Comparison of ENCODE assay signal across 9 cellular contexts in the genomic region with DNA sequence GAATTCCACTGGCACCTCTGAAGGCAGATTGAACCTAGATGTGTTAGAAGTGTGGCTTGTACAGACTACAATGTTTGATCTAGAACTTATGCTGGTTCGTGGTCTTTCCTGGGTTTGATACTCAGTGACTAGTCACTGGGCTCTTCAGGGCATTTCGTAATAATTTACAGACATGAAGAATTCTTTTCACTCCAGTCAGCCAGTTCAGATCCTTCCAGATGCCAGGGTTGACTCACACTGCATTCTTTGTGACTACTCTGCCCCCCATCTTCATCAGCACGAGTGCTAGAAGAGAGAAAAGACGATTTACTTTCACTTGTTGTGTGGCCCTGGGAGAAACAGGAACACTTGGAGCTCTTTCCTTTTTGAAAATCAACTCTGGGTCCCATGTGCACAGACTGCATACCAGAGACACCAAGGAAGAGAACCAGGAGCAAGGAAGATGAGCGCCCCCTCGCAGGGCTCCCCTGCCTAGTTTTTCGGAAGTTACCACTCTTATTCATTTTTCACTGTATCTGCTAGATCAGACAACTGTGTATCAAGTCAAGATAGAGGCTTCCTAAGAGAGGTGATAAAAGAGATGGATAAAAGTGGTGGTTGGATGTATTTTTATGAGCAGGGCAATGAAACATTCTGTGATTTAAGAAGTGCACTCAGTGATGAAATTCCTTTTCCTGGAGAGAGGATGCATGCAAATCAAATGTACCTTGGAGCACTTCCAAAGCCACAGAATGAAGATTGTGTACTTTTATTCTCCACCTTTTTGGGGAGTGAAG. TPM values are rescaled to one million over a fixed set of nuclear protein-coding genes. Genes with fewer than 3 reads are reported as not detected.
DNase-seq lines count a peak whose midpoint lies in the region; ATAC-seq, FAIRE-seq and TF ChIP-seq lines count a peak whose summit lies in the region.
"Had no signal": no experiment of that assay in that cellular context is flagged by ENCODE, and none has a peak within 500 bp of the region (broad histone marks: within the 10 kb centered on the region; RNA-seq: fewer than 3 reads in every experiment).

No MANE protein-coding gene starts in this region.

- no peak overlapping the region for H3K4me3 ChIP-seq in body of pancreas

- ATAC-seq in activated CD8-positive, alpha-beta T cell treated with anti-CD3 and anti-CD28 coated beads, Interleukin-2, amount 10 ng/mL, durations not matched to agents 7 days and 5 days, result no peak
- no peak for ATAC-seq in activated CD8-positive, alpha-beta T cell treated with anti-CD3 and anti-CD28 coated beads for 36 hours
- ATAC-seq in body of pancreas, result peak; percentile 69
- ATAC-seq in HG02798 (IDR thresholded peaks at IDR 0.05; ENCODE audit: poor library complexity, unreplicated experiment), result no peak

- H3K36me3 ChIP-seq in body of pancreas (replicated peaks in 1 of 2; ENCODE audit: insufficient read depth in 1 of 2, low read depth in 2 of 2), result no peaks in the 10 kb centered on the region

- no peak overlapping the region for H3K4me3 Mint-ChIP-seq in activated CD8-positive, alpha-beta T cell treated with anti-CD3 and anti-CD28 coated beads, Interleukin-2, amount 10 ng/mL, durations not matched to agents 7 days and 5 days
- no peak overlapping the region for H3K4me3 Mint-ChIP-seq in activated CD8-positive, alpha-beta T cell treated with anti-CD3 and anti-CD28 coated beads for 36 hours

- FAIRE-seq in urothelium cell line (lab: Jason Lieb, UNC), result no peak

- H3K27ac Mint-ChIP-seq in activated CD8-positive, alpha-beta T cell treated with anti-CD3 and anti-CD28 coated beads, Interleukin-2, amount 10 ng/mL, durations not matched to agents 7 days and 5 days, result peak overlapping the region; percentile 43
- H3K27ac Mint-ChIP-seq in activated CD8-positive, alpha-beta T cell treated with anti-CD3 and anti-CD28 coated beads for 36 hours, result no peak overlapping the region
- H3K27ac Mint-ChIP-seq: activated T-cell treated with anti-CD3 and anti-CD28 coated beads, Interleukin-2, amount 50 U/mL, for 72 hours had no signal

- no peaks in the 10 kb centered on the region for H3K9me3 ChIP-seq in body of pancreas

- peaks cover 2% of the 10 kb centered on the region for H3K27me3 Mint-ChIP-seq in activated CD8-positive, alpha-beta T cell treated with anti-CD3 and anti-CD28 coated beads, Interleukin-2, amount 10 ng/mL, durations not matched to agents 7 days and 5 days (ENCODE audit: low read depth)
- H3K27me3 Mint-ChIP-seq in activated CD8-positive, alpha-beta T cell treated with anti-CD3 and anti-CD28 coated beads for 36 hours, result peaks cover 1% of the 10 kb centered on the region

- POLR2A ChIA-PET in activated CD8-positive, alpha-beta T cell treated with anti-CD3 and anti-CD28 coated beads, Interleukin-2, amount 10 ng/mL, durations not matched to agents 7 days and 5 days (lab: Charles Lee), result interaction anchor here (0.7 kb wide), 1 partner anchor 36 kb away, joined by 5 read pairs; no protein-coding TSS in a partner anchor
- POLR2A ChIA-PET in activated CD8-positive, alpha-beta T cell treated with anti-CD3 and anti-CD28 coated beads for 36 hours (lab: Charles Lee), result interaction anchor here (1.4 kb wide), 1 partner anchor 15 kb away, joined by 5 read pairs; no protein-coding TSS in a partner anchor

- 69 to 77% methylated on average over 7 of the region's 7 CpGs for WGBS in body of pancreas, 2 donors

- TF ChIP-seq POLR2A in body of pancreas (IDR thresholded peaks at IDR 0.05), result no peak

- peaks cover 42% of the 10 kb centered on the region for H3K4me1 ChIP-seq in body of pancreas

- H3K4me1 Mint-ChIP-seq in activated CD8-positive, alpha-beta T cell treated with anti-CD3 and anti-CD28 coated beads, Interleukin-2, amount 10 ng/mL, durations not matched to agents 7 days and 5 days (ENCODE audit: low read depth), result peaks cover 4% of the 10 kb centered on the region
- H3K4me1 Mint-ChIP-seq in activated CD8-positive, alpha-beta T cell treated with anti-CD3 and anti-CD28 coated beads for 36 hours (ENCODE audit: low read depth), result no peaks in the 10 kb centered on the region

- CTCF ChIA-PET in activated CD8-positive, alpha-beta T cell treated with anti-CD3 and anti-CD28 coated beads, Interleukin-2, amount 10 ng/mL, durations not matched to agents 7 days and 5 days (lab: Charles Lee), result interaction anchor here (1.0 kb wide), 1 partner anchor 48 kb away, joined by 3 read pairs; no protein-coding TSS in a partner anchor
- CTCF ChIA-PET in activated CD8-positive, alpha-beta T cell treated with anti-CD3 and anti-CD28 coated beads for 36 hours (lab: Charles Lee), result interaction anchor here (1.0 to 1.4 kb wide), 3 partner anchors 49 to 133 kb away, joined by 3 read pairs; no protein-coding TSS in a partner anchor

- no peaks in the 10 kb centered on the region for H3K27me3 ChIP-seq in body of pancreas

- no peaks in the 10 kb centered on the region for H3K9me3 Mint-ChIP-seq in activated CD8-positive, alpha-beta T cell treated with anti-CD3 and anti-CD28 coated beads, Interleukin-2, amount 10 ng/mL, durations not matched to agents 7 days and 5 days (ENCODE audit: insufficient read depth)
- H3K9me3 Mint-ChIP-seq in activated CD8-positive, alpha-beta T cell treated with anti-CD3 and anti-CD28 coated beads for 36 hours, result no peaks in the 10 kb centered on the region
- H3K9me3 Mint-ChIP-seq: activated T-cell treated with anti-CD3 and anti-CD28 coated beads, Interleukin-2, amount 50 U/mL, for 72 hours had no signal

- H3K27ac ChIP-seq in body of pancreas, result peak overlapping the region in 2 of 4 donors; percentile 6 to 32

- no peak for TF ChIP-seq CTCF in activated CD8-positive, alpha-beta T cell treated with anti-CD3 and anti-CD28 coated beads for 36 hours (IDR thresholded peaks at IDR 0.05)
- no peak for TF ChIP-seq CTCF in body of pancreas (IDR thresholded peaks at IDR 0.05)

- intact Hi-C loops in activated CD8-positive, alpha-beta T cell treated with anti-CD3 and anti-CD28 coated beads for 36 hours (cut with micrococcal nuclease), result no loop called here
- intact Hi-C loops in body of pancreas (cut with DNase I), result no loop called here

- peaks cover 5% of the 10 kb centered on the region for H3K36me3 Mint-ChIP-seq in activated CD8-positive, alpha-beta T cell treated with anti-CD3 and anti-CD28 coated beads, Interleukin-2, amount 10 ng/mL, durations not matched to agents 7 days and 5 days (ENCODE audit: low read depth)
- no peaks in the 10 kb centered on the region for H3K36me3 Mint-ChIP-seq in activated CD8-positive, alpha-beta T cell treated with anti-CD3 and anti-CD28 coated beads for 36 hours (ENCODE audit: low read depth)

- no peak for DNase-seq in activated CD8-positive, alpha-beta T cell treated with anti-CD3 and anti-CD28 coated beads, Interleukin-2, amount 10 ng/mL, durations not matched to agents 7 days and 5 days
- DNase-seq in activated CD8-positive, alpha-beta T cell treated with anti-CD3 and anti-CD28 coated beads for 36 hours, result no peak
- peak in 2 of 4 donors; percentile 23 to 51 for DNase-seq in body of pancreas
- peak; percentile 97 for DNase-seq in kidney tubule cell (ENCODE audit: low spot score)
- DNase-seq in urothelium cell line (ENCODE audit: low spot score), result peak; percentile 75
- DNase-seq in activated CD4-positive, alpha-beta T cell treated with anti-CD3 and anti-CD28 coated beads for 4 hours, result no peak
- DNase-seq in NCI-H748 (lab: John Stamatoyannopoulos, UW; ENCODE audit: unreplicated experiment), result no peak
- DNase-seq: activated T-cell treated with anti-CD3 and anti-CD28 coated beads, Interleukin-2, amount 50 U/mL, for 72 hours had no signal

RNA-seq across cellular contexts. Expression of a gene that starts 33.5 kb away (rescaled TPM):
- total RNA-seq in activated CD8-positive, alpha-beta T cell treated with anti-CD3 and anti-CD28 coated beads, Interleukin-2, amount 10 ng/mL, durations not matched to agents 7 days and 5 days, result 100 to 1,000 TPM; 863 to 926 TPM
- total RNA-seq in activated CD8-positive, alpha-beta T cell treated with anti-CD3 and anti-CD28 coated beads for 36 hours, result 100 to 1,000 TPM; 340 to 351 TPM
- total RNA-seq in body of pancreas, result 10 to 100 TPM; 22.3 to 57.7 TPM

Comparison
In these comparisons a context has a peak if more than half of its experiments do, and no peak if none do; other contexts are left out.
1. DNase-seq: peak in kidney tubule cell (single experiment) and urothelium cell line (single experiment); none in activated CD8-positive, alpha-beta T cell treated with anti-CD3 and anti-CD28 coated beads, Interleukin-2, amount 10 ng/mL, durations not matched to agents 7 days and 5 days (single experiment), activated CD8-positive, alpha-beta T cell treated with anti-CD3 and anti-CD28 coated beads for 36 hours (single experiment), activated CD4-positive, alpha-beta T cell treated with anti-CD3 and anti-CD28 coated beads for 4 hours (0 of 2) and NCI-H748 (single experiment).
2. RNA of a gene that starts 33.5 kb away (total RNA-seq): 863 to 926 TPM in activated CD8-positive, alpha-beta T cell treated with anti-CD3 and anti-CD28 coated beads, Interleukin-2, amount 10 ng/mL, durations not matched to agents 7 days and 5 days and 340 to 351 TPM in activated CD8-positive, alpha-beta T cell treated with anti-CD3 and anti-CD28 coated beads for 36 hours; 22.3 to 57.7 TPM in body of pancreas; every median in the first group is over 4 times any median in the second.